Comparison of ENCODE assay signal across 21 cellular contexts in genomic region chr17:45680360-45680759, GRCh38.
"Had no signal": no experiment of that assay in that cellular context is flagged by ENCODE, and none has a peak within 500 bp of the region (broad histone marks: within the 10 kb centered on the region; RNA-seq: fewer than 3 reads in every experiment).

No MANE protein-coding gene starts in this region.

- H3K4me1 Mint-ChIP-seq: activated naive CD4-positive, alpha-beta T cell treated with anti-CD3 and anti-CD28 coated beads, Interleukin-2, amount 50 U/mL, for 24 hours had no signal

- H3K4me3 ChIP-seq: coronary artery, Peyer's patch had no signal

- H3K27ac Mint-ChIP-seq: activated CD8-positive, alpha-beta T cell treated with anti-CD3 and anti-CD28 coated beads, Interleukin-2, amount 10 ng/mL, durations not matched to agents 7 days and 5 days; activated naive CD4-positive, alpha-beta T cell treated with anti-CD3 and anti-CD28 coated beads, Interleukin-2, amount 50 U/mL, for 24 hours; activated T-helper 1 cell treated with anti-CD3 and anti-CD28 coated beads, Interleukin-12 subunit alpha, Interleukin-12 subunit beta, Interleukin-2, Interleukin-4 antibody, amounts not matched to agents 30 ng/mL and 10 ng/mL and 1 ng/mL, durations not matched to agents 14 hours and 24 hours and 36 hours; T-helper 1 cell treated with Interleukin-12 subunit alpha and Interleukin-12 subunit beta and Interleukin-4 antibody, amounts not matched to agents 30 μg/mL and 1 μg/mL, for 36 hours; WTC11 had no signal

- H3K4me3 Mint-ChIP-seq: activated CD8-positive, alpha-beta T cell treated with anti-CD3 and anti-CD28 coated beads, Interleukin-2, amount 10 ng/mL, durations not matched to agents 7 days and 5 days; activated naive CD4-positive, alpha-beta T cell treated with anti-CD3 and anti-CD28 coated beads, Interleukin-2, amount 50 U/mL, for 24 hours; activated T-helper 1 cell treated with anti-CD3 and anti-CD28 coated beads, Interleukin-12 subunit alpha, Interleukin-12 subunit beta, Interleukin-2, Interleukin-4 antibody, amounts not matched to agents 30 ng/mL and 10 ng/mL and 1 ng/mL, durations not matched to agents 14 hours and 24 hours and 36 hours; T-helper 1 cell treated with Interleukin-12 subunit alpha and Interleukin-12 subunit beta and Interleukin-4 antibody, amounts not matched to agents 30 μg/mL and 1 μg/mL, for 36 hours; WTC11 had no signal

- DNase-seq: activated CD4-positive, alpha-beta T cell treated with anti-CD3 and anti-CD28 coated beads for 48 hours; activated CD4-positive, alpha-beta T cell treated with anti-CD3 and anti-CD28 coated beads, Interleukin-2, amount 50 U/mL, for 4 hours; activated CD4-positive, CD25-positive, alpha-beta regulatory T cell treated with anti-CD3 and anti-CD28 coated beads, Interleukin-2, amount 50 U/mL, for 72 hours; activated CD8-positive, alpha-beta memory T cell treated with anti-CD3 and anti-CD28 coated beads, Interleukin-2, amount 50 U/mL, for 48 hours; activated CD8-positive, alpha-beta T cell treated with anti-CD3 and anti-CD28 coated beads, Interleukin-2, amount 10 ng/mL, durations not matched to agents 7 days and 5 days; activated effector memory CD4-positive, alpha-beta T cell treated with Interleukin-2 at 50 U/mL for 16 hours; activated naive CD4-positive, alpha-beta T cell; activated T-cell treated with anti-CD3 and anti-CD28 coated beads, Interleukin-2, amount 50 U/mL, for 1 hour; aorta; central memory CD4-positive, alpha-beta T cell; Kasumi-1; KBM-7; NCI-H1930; NCI-H748 treated with DMSO at 0.1 percent for 48 hours; Peyer's patch; SHP77 treated with DMSO at 0.1 percent for 48 hours had no signal

- H3K27me3 ChIP-seq: Peyer's patch had no signal

- H3K27ac ChIP-seq: coronary artery, Peyer's patch had no signal

- H3K9me3 ChIP-seq: Peyer's patch had no signal

- H3K36me3 Mint-ChIP-seq: activated naive CD4-positive, alpha-beta T cell treated with anti-CD3 and anti-CD28 coated beads, Interleukin-2, amount 50 U/mL, for 24 hours; WTC11 had no signal

- H3K36me3 ChIP-seq: Peyer's patch had no signal

- H3K9me3 Mint-ChIP-seq: activated naive CD4-positive, alpha-beta T cell treated with anti-CD3 and anti-CD28 coated beads, Interleukin-2, amount 50 U/mL, for 24 hours; activated T-helper 1 cell treated with anti-CD3 and anti-CD28 coated beads, Interleukin-12 subunit alpha, Interleukin-12 subunit beta, Interleukin-2, Interleukin-4 antibody, amounts not matched to agents 30 ng/mL and 10 ng/mL and 1 ng/mL, durations not matched to agents 14 hours and 24 hours and 36 hours; T-helper 1 cell treated with Interleukin-12 subunit alpha and Interleukin-12 subunit beta and Interleukin-4 antibody, amounts not matched to agents 30 μg/mL and 1 μg/mL, for 36 hours had no signal

- H3K4me1 ChIP-seq: Peyer's patch had no signal

- ATAC-seq: activated CD8-positive, alpha-beta T cell treated with anti-CD3 and anti-CD28 coated beads, Interleukin-2, amount 10 ng/mL, durations not matched to agents 7 days and 5 days; WTC11 had no signal
